ENCODE assay signal across 1 cellular context in genomic region chr12:122506393-122506938, GRCh38.
TF ChIP-seq lines count a peak whose summit lies in the region.

No MANE protein-coding gene starts in this region.

TF ChIP-seq in IMR-90, 13 proteins besides CTCF, POLR2A, EP300 and RAD21:
- TF ChIP-seq ELK1 (IDR thresholded peaks at IDR 0.05; ENCODE audit: borderline replicate concordance, low read depth, low read length) (no peak), MAFK (IDR thresholded peaks at IDR 0.05; ENCODE audit: low read depth, low read length) (0 out of 2 replicates have a peak, but pooled peaks have one; percentile 19), RFX5 (IDR thresholded peaks at IDR 0.05; ENCODE audit: low read depth, low read length) (no peak)
